In the genomic region with DNA sequence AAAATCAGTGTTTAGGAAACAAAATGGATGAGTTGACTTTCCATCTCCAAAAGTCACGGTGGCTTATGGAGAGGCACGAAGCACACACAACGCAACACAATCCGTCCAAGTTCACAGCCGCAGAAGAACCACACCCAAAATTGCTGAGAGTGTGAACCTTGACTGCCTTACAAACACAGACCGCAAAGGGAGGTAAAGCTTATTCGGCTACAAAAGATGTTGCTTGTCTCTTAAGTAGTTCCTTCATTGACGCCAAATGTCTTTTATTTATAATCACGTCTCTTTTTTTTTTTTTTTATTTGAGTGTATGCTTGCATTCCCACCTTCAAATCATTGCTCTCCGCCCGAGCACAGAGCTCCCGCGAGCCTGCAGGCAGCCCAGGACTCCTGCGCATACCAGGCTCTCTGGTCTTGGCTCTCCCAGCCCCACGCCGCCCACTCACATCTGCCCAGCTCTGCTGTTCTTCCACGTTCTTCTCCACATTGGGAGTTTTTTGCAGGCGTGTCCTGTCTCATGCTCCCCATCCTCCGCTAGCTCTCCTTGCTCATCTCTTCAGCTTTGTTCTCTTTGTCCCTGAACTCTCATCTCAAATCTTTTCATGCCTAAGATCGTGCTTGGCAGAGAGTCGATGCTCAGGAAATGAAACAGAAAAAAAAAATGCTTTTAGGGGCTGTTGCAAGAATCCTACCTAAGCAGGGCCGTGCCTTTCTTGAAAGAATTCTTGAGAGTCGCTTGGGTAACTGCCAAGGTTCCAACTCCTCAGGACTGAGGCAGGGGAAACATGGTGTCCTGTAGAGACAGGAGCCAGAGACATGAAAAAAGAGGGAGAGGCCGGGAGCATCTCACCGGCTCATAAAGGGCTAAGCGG, we compare ENCODE assay signal across 14 cellular contexts. TPM values are rescaled to one million over a fixed set of nuclear protein-coding genes. Genes with fewer than 3 reads are reported as not detected.
DNase-seq lines count a peak whose midpoint lies in the region; ATAC-seq and TF ChIP-seq lines count a peak whose summit lies in the region.
"Had no signal": no experiment of that assay in that cellular context is flagged by ENCODE, and none has a peak within 500 bp of the region (broad histone marks: within the 10 kb centered on the region; RNA-seq: fewer than 3 reads in every experiment).

No MANE protein-coding gene starts in this region.

- intact Hi-C loops in sigmoid colon (cut with DNase I), result no loop called here

- H3K36me3 ChIP-seq in GM23338 (ENCODE audit: insufficient read depth), result no peaks in the 10 kb centered on the region
- H3K36me3 ChIP-seq in sigmoid colon, result no peaks in the 10 kb centered on the region
- H3K36me3 ChIP-seq: WERI-Rb-1 had no signal

- no peaks in the 10 kb centered on the region for H3K79me2 ChIP-seq in GM23338 (replicated peaks; ENCODE audit: insufficient read depth)
- H3K79me2 ChIP-seq: parathyroid adenoma had no signal

- no peak overlapping the region for H3K4me3 Mint-ChIP-seq in GM23338
- peak overlapping the region; percentile 62 for H3K4me3 Mint-ChIP-seq in activated T-cell treated with anti-CD3 and anti-CD28 coated beads, Interleukin-2, amount 50 U/mL, for 24 hours
- peak overlapping the region; percentile 72 for H3K4me3 Mint-ChIP-seq in effector memory CD8-positive, alpha-beta T cell

- no peak overlapping the region for H3K27ac Mint-ChIP-seq in GM23338
- H3K27ac Mint-ChIP-seq in activated T-cell treated with anti-CD3 and anti-CD28 coated beads, Interleukin-2, amount 50 U/mL, for 24 hours, result peak overlapping the region; percentile 31
- peak overlapping the region; percentile 1 to 56 for H3K27ac Mint-ChIP-seq in effector memory CD8-positive, alpha-beta T cell

- H3K27ac ChIP-seq in GM23338 (ENCODE audit: low read depth) (no peak overlapping the region), sigmoid colon (peak overlapping the region in 3 of 4 donors; percentile 0 to 45 (median 22))
- H3K27ac ChIP-seq: parathyroid adenoma, WERI-Rb-1 had no signal

- no peaks in the 10 kb centered on the region for H4K20me1 ChIP-seq in GM23338 (replicated peaks; ENCODE audit: insufficient read depth)

- H3K4me2 ChIP-seq in GM23338, result no peak overlapping the region

- ATAC-seq in GM23338, result peak; percentile 68
- peak; percentile 58 for ATAC-seq in effector memory CD8-positive, alpha-beta T cell (replicated peaks)
- no peak for ATAC-seq in HG02884 (IDR thresholded peaks at IDR 0.05; ENCODE audit: unreplicated experiment)
- ATAC-seq in GM18909 (IDR thresholded peaks at IDR 0.05; ENCODE audit: poor library complexity, unreplicated experiment), result no peak
- ATAC-seq: Panc1 had no signal

- H3K4me1 Mint-ChIP-seq in GM23338, result peaks cover 4% of the 10 kb centered on the region
- H3K4me1 Mint-ChIP-seq in activated T-cell treated with anti-CD3 and anti-CD28 coated beads, Interleukin-2, amount 50 U/mL, for 24 hours (ENCODE audit: low read depth), result peaks cover 60% of the 10 kb centered on the region
- peaks cover 25 to 37% of the 10 kb centered on the region in 2 donors for H3K4me1 Mint-ChIP-seq in effector memory CD8-positive, alpha-beta T cell (ENCODE audit: low read depth in 2 of 2)

- H3K27me3 ChIP-seq in GM23338 (ENCODE audit: insufficient read depth), result no peaks in the 10 kb centered on the region
- H3K27me3 ChIP-seq in sigmoid colon, result no peaks in the 10 kb centered on the region

- 75 to 80% methylated on average over 26 of the region's 26 CpGs for WGBS in sigmoid colon, 2 donors

- no peaks in the 10 kb centered on the region for H3K4me1 ChIP-seq in GM23338 (ENCODE audit: insufficient read depth)
- H3K4me1 ChIP-seq in sigmoid colon, result peaks cover 0 to 16% (median 5%) of the 10 kb centered on the region in 4 donors
- H3K4me1 ChIP-seq: parathyroid adenoma had no signal

- peaks cover 6% of the 10 kb centered on the region; the same call in 1 of the 2 replicates for H3K9me2 ChIP-seq in GM23338 (ENCODE audit: insufficient read depth)

- TF ChIP-seq EP300 in sigmoid colon (IDR thresholded peaks at IDR 0.05), result no peak

- DNase-seq in GM23338 (ENCODE audit: low spot score) (no peak), sigmoid colon (no peak), A172 (ENCODE audit: low spot score) (no peak), kidney glomerular epithelial cell (lab: John Stamatoyannopoulos, UW) (no peak)
- DNase-seq in activated T-cell treated with anti-CD3 and anti-CD28 coated beads, Interleukin-2, amount 50 U/mL, for 24 hours, result no peak
- peak; percentile 10 to 37 (median 22) for DNase-seq in effector memory CD8-positive, alpha-beta T cell
- DNase-seq: NCI-H2029, WERI-Rb-1 had no signal

- no peaks in the 10 kb centered on the region for H3F3A ChIP-seq in GM23338 (replicated peaks; ENCODE audit: low read depth)

- peaks cover 2% of the 10 kb centered on the region for H3K27me3 Mint-ChIP-seq in GM23338 (ENCODE audit: insufficient read depth, low read depth, poor library complexity)
- H3K27me3 Mint-ChIP-seq in activated T-cell treated with anti-CD3 and anti-CD28 coated beads, Interleukin-2, amount 50 U/mL, for 24 hours, result no peaks in the 10 kb centered on the region
- H3K27me3 Mint-ChIP-seq in effector memory CD8-positive, alpha-beta T cell, result no peaks in the 10 kb centered on the region

- H3K9me3 Mint-ChIP-seq in GM23338, result peaks cover 4% of the 10 kb centered on the region; the same call in 2 of the 3 replicates
- H3K9me3 Mint-ChIP-seq in activated T-cell treated with anti-CD3 and anti-CD28 coated beads, Interleukin-2, amount 50 U/mL, for 24 hours, result peaks cover 4% of the 10 kb centered on the region
- H3K9me3 Mint-ChIP-seq in effector memory CD8-positive, alpha-beta T cell, result peaks cover 0 to 1% of the 10 kb centered on the region in 2 donors

- peak overlapping the region; percentile 89 for H2AFZ ChIP-seq in GM23338
- H2AFZ ChIP-seq: parathyroid adenoma had no signal

- H3K4me3 ChIP-seq in GM23338 (no peak overlapping the region), sigmoid colon (peak overlapping the region in 3 of 4 donors; percentile 12 to 31 (median 20))

- no peak for TF ChIP-seq CTCF in GM23338 (conservative IDR thresholded peaks at IDR 0.05; ENCODE audit: low read depth in 2 of 2)
- no peak for TF ChIP-seq CTCF in sigmoid colon (IDR thresholded peaks at IDR 0.05)

- H3K9me3 ChIP-seq in sigmoid colon, result no peaks in the 10 kb centered on the region

- TF ChIP-seq POLR2A in sigmoid colon (IDR thresholded peaks at IDR 0.05), result no peak

- no peaks in the 10 kb centered on the region for H3K36me3 Mint-ChIP-seq in GM23338 (ENCODE audit: low read depth)
- no peaks in the 10 kb centered on the region for H3K36me3 Mint-ChIP-seq in activated T-cell treated with anti-CD3 and anti-CD28 coated beads, Interleukin-2, amount 50 U/mL, for 24 hours (ENCODE audit: low read depth)
- peaks cover 5% of the 10 kb centered on the region for H3K36me3 Mint-ChIP-seq in effector memory CD8-positive, alpha-beta T cell (ENCODE audit: insufficient read depth)

TF ChIP-seq in GM23338, 12 proteins besides CTCF, POLR2A, EP300 and RAD21 (continues in another document):
- TF ChIP-seq ZNF114 (CRISPR knock-in tag; IDR thresholded peaks at IDR 0.05) (no peak), EZH2 (IDR thresholded peaks at IDR 0.05; ENCODE audit: low read depth, unreplicated experiment) (no peak), POLR2AphosphoS5 (IDR thresholded peaks at IDR 0.05; ENCODE audit: low read depth) (no peak), JUNB (IDR thresholded peaks at IDR 0.05; ENCODE audit: unreplicated experiment) (no peak)
- TF ChIP-seq, protein P1, sequence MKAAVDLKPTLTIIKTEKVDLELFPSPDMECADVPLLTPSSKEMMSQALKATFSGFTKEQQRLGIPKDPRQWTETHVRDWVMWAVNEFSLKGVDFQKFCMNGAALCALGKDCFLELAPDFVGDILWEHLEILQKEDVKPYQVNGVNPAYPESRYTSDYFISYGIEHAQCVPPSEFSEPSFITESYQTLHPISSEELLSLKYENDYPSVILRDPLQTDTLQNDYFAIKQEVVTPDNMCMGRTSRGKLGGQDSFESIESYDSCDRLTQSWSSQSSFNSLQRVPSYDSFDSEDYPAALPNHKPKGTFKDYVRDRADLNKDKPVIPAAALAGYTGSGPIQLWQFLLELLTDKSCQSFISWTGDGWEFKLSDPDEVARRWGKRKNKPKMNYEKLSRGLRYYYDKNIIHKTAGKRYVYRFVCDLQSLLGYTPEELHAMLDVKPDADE (IDR thresholded peaks at IDR 0.05), result no peak
- TF ChIP-seq, protein P2, sequence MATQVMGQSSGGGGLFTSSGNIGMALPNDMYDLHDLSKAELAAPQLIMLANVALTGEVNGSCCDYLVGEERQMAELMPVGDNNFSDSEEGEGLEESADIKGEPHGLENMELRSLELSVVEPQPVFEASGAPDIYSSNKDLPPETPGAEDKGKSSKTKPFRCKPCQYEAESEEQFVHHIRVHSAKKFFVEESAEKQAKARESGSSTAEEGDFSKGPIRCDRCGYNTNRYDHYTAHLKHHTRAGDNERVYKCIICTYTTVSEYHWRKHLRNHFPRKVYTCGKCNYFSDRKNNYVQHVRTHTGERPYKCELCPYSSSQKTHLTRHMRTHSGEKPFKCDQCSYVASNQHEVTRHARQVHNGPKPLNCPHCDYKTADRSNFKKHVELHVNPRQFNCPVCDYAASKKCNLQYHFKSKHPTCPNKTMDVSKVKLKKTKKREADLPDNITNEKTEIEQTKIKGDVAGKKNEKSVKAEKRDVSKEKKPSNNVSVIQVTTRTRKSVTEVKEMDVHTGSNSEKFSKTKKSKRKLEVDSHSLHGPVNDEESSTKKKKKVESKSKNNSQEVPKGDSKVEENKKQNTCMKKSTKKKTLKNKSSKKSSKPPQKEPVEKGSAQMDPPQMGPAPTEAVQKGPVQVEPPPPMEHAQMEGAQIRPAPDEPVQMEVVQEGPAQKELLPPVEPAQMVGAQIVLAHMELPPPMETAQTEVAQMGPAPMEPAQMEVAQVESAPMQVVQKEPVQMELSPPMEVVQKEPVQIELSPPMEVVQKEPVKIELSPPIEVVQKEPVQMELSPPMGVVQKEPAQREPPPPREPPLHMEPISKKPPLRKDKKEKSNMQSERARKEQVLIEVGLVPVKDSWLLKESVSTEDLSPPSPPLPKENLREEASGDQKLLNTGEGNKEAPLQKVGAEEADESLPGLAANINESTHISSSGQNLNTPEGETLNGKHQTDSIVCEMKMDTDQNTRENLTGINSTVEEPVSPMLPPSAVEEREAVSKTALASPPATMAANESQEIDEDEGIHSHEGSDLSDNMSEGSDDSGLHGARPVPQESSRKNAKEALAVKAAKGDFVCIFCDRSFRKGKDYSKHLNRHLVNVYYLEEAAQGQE (IDR thresholded peaks at IDR 0.05; ENCODE audit: unreplicated experiment), result no peak

RNA-seq across cellular contexts. Expression of a gene that starts 25.8 kb away (rescaled TPM):
- total RNA-seq in GM23338 (2014; rRNA removed; shearing (Covaris generic)), result not detected in 2 replicates
- 0.28 and 0.29 TPM in 2 replicates for polyA plus RNA-seq in GM23338 (2016; fragmentation: Nextera tagmentation; extraction: Ambion mirVana)
- 1 to 10 TPM; 1.1 to 5.9 (median 3.3) TPM for total RNA-seq in sigmoid colon
- 10 to 100 TPM in 1 of 3 donors, 1 to 10 TPM in 2; 6.6 to 15.7 (median 9.7) TPM for polyA plus RNA-seq in sigmoid colon
- total RNA-seq in A172 (2014; rRNA removed; shearing (Covaris generic)), result not detected in 2 replicates
- total RNA-seq: astrocyte, epithelial cell of proximal tubule had no signal

Comparison
In these comparisons a context has a peak if more than half of its experiments do, and no peak if none do; other contexts are left out.
1. ATAC-seq: peak in GM23338 (single experiment) and effector memory CD8-positive, alpha-beta T cell (single experiment); none in HG02884 (single experiment) and GM18909 (single experiment).
2. DNase-seq: peak in effector memory CD8-positive, alpha-beta T cell (3 of 3); none in GM23338 (single experiment), activated T-cell treated with anti-CD3 and anti-CD28 coated beads, Interleukin-2, amount 50 U/mL, for 24 hours (single experiment), sigmoid colon (single experiment), A172 (single experiment) and kidney glomerular epithelial cell (single experiment).